ENCODE assay signal across 1 cellular context in genomic region chr1:30700528-30701265, GRCh38.
TF ChIP-seq lines count a peak whose summit lies in the region.

No MANE protein-coding gene starts in this region.

TF ChIP-seq in WTC11, 78 proteins besides CTCF, POLR2A, EP300 and RAD21 (continued from another document):
- no peak for TF ChIP-seq ZNF232 (CRISPR knock-in tag; IDR thresholded peaks at IDR 0.05)
- TF ChIP-seq JUN (CRISPR knock-in tag; IDR thresholded peaks at IDR 0.05) = no peak
- TF ChIP-seq E2F5 (CRISPR knock-in tag; IDR thresholded peaks at IDR 0.05) = no peak
